1 cellular context compared by ENCODE assay signal in genomic region chr6:43274916-43275597, GRCh38.
TF ChIP-seq lines count a peak whose summit lies in the region.

No MANE protein-coding gene starts in this region.

TF ChIP-seq in HepG2, 621 proteins besides CTCF, POLR2A, EP300 and RAD21 (continued from another document and continues in another):
- TF ChIP-seq HDAC2 (CRISPR knock-in tag; IDR thresholded peaks at IDR 0.05) (peak; percentile 25; the same call in 1 of the 2 replicates), KAT2B (IDR thresholded peaks at IDR 0.05; ENCODE audit: borderline replicate concordance, low read depth, low read length) (no peak), SMAD3 (CRISPR knock-in tag; IDR thresholded peaks at IDR 0.05) (0 out of 2 replicates have a peak, but pooled peaks have one; percentile 48), PHB2 (IDR thresholded peaks at IDR 0.05; ENCODE audit: partially characterized antibody) (no peak), KLF9 (CRISPR knock-in tag; IDR thresholded peaks at IDR 0.05; ENCODE audit: low read depth) (no peak; the same call in 1 of the 2 replicates), MTA3 (CRISPR knock-in tag; IDR thresholded peaks at IDR 0.05) (no peak), NFE2 (CRISPR knock-in tag; IDR thresholded peaks at IDR 0.05) (no peak), KDM5B (CRISPR knock-in tag; IDR thresholded peaks at IDR 0.05; ENCODE audit: borderline replicate concordance) (peak; percentile 89), ZSCAN30 (CRISPR knock-in tag; IDR thresholded peaks at IDR 0.05) (no peak), GTF2F1 (IDR thresholded peaks at IDR 0.05; ENCODE audit: low read length) (no peak), NCOA5 (CRISPR knock-in tag; IDR thresholded peaks at IDR 0.05) (no peak), NFKBIZ (CRISPR knock-in tag; IDR thresholded peaks at IDR 0.05) (0 out of 2 replicates have a peak, but pooled peaks have one; percentile 18), ZNF451 (CRISPR knock-in tag; IDR thresholded peaks at IDR 0.05) (peak; percentile 86; the same call in 1 of the 2 replicates), ZNF205 (CRISPR knock-in tag; IDR thresholded peaks at IDR 0.05) (peak; percentile 58; the same call in 1 of the 2 replicates), PHF8 (CRISPR knock-in tag; IDR thresholded peaks at IDR 0.05) (peak; percentile 74), ZNF354B (CRISPR knock-in tag; IDR thresholded peaks at IDR 0.05) (no peak), KLF13 (CRISPR knock-in tag; IDR thresholded peaks at IDR 0.05) (no peak), RORA (CRISPR knock-in tag; IDR thresholded peaks at IDR 0.05) (no peak), ZNF704 (CRISPR knock-in tag; IDR thresholded peaks at IDR 0.05; ENCODE audit: borderline replicate concordance) (peak; percentile 61; the same call in 1 of the 2 replicates), JARID2 (CRISPR knock-in tag; IDR thresholded peaks at IDR 0.05; ENCODE audit: insufficient replicate concordance) (no peak), SAFB2 (CRISPR knock-in tag; IDR thresholded peaks at IDR 0.05; ENCODE audit: borderline replicate concordance, low read depth) (no peak; the same call in 1 of the 2 replicates), HMGA1 (CRISPR knock-in tag; conservative IDR thresholded peaks at IDR 0.05) (no peak), MEIS2 (CRISPR knock-in tag; IDR thresholded peaks at IDR 0.05) (peak; percentile 84), SNAI1 (CRISPR knock-in tag; IDR thresholded peaks at IDR 0.05; ENCODE audit: borderline replicate concordance) (no peak), ZBTB3 (CRISPR knock-in tag; IDR thresholded peaks at IDR 0.05; ENCODE audit: borderline replicate concordance, low read depth) (peak; percentile 41; the same call in 1 of the 2 replicates), MATR3 (CRISPR knock-in tag; IDR thresholded peaks at IDR 0.05) (no peak), SIX4 (CRISPR knock-in tag; IDR thresholded peaks at IDR 0.05) (no peak), ZNF607 (CRISPR knock-in tag; IDR thresholded peaks at IDR 0.05; ENCODE audit: borderline replicate concordance) (peak; percentile 80; the same call in 1 of the 2 replicates), NFYB (CRISPR knock-in tag; IDR thresholded peaks at IDR 0.05) (no peak), ZBED4 (CRISPR knock-in tag; IDR thresholded peaks at IDR 0.05; ENCODE audit: borderline replicate concordance) (peak; percentile 16; the same call in 1 of the 2 replicates), PHF20 (CRISPR knock-in tag; IDR thresholded peaks at IDR 0.05) (peak; percentile 45), GFI1 (CRISPR knock-in tag; IDR thresholded peaks at IDR 0.05; ENCODE audit: borderline replicate concordance) (no peak), ZNF773 (CRISPR knock-in tag; IDR thresholded peaks at IDR 0.05; ENCODE audit: borderline replicate concordance) (peak; percentile 88; the same call in 1 of the 2 replicates), ZNF460 (CRISPR knock-in tag; IDR thresholded peaks at IDR 0.05; ENCODE audit: borderline replicate concordance) (no peak), CBX1 (IDR thresholded peaks at IDR 0.05; ENCODE audit: low read depth) (no peak), ZNF20 (CRISPR knock-in tag; IDR thresholded peaks at IDR 0.05) (no peak), ZNF468 (CRISPR knock-in tag; IDR thresholded peaks at IDR 0.05) (peak; percentile 34; the same call in 1 of the 2 replicates), ZNF180 (CRISPR knock-in tag; IDR thresholded peaks at IDR 0.05; ENCODE audit: borderline replicate concordance, low read depth) (no peak), HES4 (CRISPR knock-in tag; IDR thresholded peaks at IDR 0.05; ENCODE audit: borderline replicate concordance) (peak; percentile 83; the same call in 1 of the 2 replicates), TCF12 (IDR thresholded peaks at IDR 0.05) (no peak), TCF12 (CRISPR knock-in tag; IDR thresholded peaks at IDR 0.05) (peak; percentile 96)
- TF ChIP-seq, protein P1, sequence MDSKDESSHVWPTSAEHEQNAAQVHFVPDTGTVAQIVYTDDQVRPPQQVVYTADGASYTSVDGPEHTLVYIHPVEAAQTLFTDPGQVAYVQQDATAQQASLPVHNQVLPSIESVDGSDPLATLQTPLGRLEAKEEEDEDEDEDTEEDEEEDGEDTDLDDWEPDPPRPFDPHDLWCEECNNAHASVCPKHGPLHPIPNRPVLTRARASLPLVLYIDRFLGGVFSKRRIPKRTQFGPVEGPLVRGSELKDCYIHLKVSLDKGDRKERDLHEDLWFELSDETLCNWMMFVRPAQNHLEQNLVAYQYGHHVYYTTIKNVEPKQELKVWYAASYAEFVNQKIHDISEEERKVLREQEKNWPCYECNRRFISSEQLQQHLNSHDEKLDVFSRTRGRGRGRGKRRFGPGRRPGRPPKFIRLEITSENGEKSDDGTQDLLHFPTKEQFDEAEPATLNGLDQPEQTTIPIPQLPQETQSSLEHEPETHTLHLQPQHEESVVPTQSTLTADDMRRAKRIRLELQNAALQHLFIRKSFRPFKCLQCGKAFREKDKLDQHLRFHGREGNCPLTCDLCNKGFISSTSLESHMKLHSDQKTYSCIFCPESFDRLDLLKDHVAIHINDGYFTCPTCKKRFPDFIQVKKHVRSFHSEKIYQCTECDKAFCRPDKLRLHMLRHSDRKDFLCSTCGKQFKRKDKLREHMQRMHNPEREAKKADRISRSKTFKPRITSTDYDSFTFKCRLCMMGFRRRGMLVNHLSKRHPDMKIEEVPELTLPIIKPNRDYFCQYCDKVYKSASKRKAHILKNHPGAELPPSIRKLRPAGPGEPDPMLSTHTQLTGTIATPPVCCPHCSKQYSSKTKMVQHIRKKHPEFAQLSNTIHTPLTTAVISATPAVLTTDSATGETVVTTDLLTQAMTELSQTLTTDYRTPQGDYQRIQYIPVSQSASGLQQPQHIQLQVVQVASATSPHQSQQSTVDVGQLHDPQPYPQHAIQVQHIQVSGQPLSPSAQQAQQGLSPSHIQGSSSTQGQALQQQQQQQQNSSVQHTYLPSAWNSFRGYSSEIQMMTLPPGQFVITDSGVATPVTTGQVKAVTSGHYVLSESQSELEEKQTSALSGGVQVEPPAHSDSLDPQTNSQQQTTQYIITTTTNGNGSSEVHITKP (CRISPR knock-in tag; IDR thresholded peaks at IDR 0.05; ENCODE audit: low read depth) = no peak; the same call in 1 of the 2 replicates
- TF ChIP-seq, protein P2, sequence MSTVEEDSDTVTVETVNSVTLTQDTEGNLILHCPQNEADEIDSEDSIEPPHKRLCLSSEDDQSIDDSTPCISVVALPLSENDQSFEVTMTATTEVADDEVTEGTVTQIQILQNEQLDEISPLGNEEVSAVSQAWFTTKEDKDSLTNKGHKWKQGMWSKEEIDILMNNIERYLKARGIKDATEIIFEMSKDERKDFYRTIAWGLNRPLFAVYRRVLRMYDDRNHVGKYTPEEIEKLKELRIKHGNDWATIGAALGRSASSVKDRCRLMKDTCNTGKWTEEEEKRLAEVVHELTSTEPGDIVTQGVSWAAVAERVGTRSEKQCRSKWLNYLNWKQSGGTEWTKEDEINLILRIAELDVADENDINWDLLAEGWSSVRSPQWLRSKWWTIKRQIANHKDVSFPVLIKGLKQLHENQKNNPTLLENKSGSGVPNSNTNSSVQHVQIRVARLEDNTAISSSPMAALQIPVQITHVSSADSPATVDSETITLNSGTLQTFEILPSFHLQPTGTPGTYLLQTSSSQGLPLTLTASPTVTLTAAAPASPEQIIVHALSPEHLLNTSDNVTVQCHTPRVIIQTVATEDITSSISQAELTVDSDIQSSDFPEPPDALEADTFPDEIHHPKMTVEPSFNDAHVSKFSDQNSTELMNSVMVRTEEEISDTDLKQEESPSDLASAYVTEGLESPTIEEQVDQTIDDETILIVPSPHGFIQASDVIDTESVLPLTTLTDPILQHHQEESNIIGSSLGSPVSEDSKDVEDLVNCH (CRISPR knock-in tag; IDR thresholded peaks at IDR 0.05) = 0 out of 2 replicates have a peak, but pooled peaks have one; percentile 69
- TF ChIP-seq, protein P3, sequence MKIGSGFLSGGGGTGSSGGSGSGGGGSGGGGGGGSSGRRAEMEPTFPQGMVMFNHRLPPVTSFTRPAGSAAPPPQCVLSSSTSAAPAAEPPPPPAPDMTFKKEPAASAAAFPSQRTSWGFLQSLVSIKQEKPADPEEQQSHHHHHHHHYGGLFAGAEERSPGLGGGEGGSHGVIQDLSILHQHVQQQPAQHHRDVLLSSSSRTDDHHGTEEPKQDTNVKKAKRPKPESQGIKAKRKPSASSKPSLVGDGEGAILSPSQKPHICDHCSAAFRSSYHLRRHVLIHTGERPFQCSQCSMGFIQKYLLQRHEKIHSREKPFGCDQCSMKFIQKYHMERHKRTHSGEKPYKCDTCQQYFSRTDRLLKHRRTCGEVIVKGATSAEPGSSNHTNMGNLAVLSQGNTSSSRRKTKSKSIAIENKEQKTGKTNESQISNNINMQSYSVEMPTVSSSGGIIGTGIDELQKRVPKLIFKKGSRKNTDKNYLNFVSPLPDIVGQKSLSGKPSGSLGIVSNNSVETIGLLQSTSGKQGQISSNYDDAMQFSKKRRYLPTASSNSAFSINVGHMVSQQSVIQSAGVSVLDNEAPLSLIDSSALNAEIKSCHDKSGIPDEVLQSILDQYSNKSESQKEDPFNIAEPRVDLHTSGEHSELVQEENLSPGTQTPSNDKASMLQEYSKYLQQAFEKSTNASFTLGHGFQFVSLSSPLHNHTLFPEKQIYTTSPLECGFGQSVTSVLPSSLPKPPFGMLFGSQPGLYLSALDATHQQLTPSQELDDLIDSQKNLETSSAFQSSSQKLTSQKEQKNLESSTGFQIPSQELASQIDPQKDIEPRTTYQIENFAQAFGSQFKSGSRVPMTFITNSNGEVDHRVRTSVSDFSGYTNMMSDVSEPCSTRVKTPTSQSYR (CRISPR knock-in tag; IDR thresholded peaks at IDR 0.05; ENCODE audit: borderline replicate concordance) = peak; percentile 88
- TF ChIP-seq, protein P4, sequence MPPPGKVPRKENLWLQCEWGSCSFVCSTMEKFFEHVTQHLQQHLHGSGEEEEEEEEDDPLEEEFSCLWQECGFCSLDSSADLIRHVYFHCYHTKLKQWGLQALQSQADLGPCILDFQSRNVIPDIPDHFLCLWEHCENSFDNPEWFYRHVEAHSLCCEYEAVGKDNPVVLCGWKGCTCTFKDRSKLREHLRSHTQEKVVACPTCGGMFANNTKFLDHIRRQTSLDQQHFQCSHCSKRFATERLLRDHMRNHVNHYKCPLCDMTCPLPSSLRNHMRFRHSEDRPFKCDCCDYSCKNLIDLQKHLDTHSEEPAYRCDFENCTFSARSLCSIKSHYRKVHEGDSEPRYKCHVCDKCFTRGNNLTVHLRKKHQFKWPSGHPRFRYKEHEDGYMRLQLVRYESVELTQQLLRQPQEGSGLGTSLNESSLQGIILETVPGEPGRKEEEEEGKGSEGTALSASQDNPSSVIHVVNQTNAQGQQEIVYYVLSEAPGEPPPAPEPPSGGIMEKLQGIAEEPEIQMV (CRISPR knock-in tag; IDR thresholded peaks at IDR 0.05; ENCODE audit: low read depth) = peak; percentile 82
- TF ChIP-seq, protein P5, sequence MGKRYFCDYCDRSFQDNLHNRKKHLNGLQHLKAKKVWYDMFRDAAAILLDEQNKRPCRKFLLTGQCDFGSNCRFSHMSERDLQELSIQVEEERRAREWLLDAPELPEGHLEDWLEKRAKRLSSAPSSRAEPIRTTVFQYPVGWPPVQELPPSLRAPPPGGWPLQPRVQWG (CRISPR knock-in tag; IDR thresholded peaks at IDR 0.05; ENCODE audit: borderline replicate concordance, low read depth) = no peak
- TF ChIP-seq, protein P6, sequence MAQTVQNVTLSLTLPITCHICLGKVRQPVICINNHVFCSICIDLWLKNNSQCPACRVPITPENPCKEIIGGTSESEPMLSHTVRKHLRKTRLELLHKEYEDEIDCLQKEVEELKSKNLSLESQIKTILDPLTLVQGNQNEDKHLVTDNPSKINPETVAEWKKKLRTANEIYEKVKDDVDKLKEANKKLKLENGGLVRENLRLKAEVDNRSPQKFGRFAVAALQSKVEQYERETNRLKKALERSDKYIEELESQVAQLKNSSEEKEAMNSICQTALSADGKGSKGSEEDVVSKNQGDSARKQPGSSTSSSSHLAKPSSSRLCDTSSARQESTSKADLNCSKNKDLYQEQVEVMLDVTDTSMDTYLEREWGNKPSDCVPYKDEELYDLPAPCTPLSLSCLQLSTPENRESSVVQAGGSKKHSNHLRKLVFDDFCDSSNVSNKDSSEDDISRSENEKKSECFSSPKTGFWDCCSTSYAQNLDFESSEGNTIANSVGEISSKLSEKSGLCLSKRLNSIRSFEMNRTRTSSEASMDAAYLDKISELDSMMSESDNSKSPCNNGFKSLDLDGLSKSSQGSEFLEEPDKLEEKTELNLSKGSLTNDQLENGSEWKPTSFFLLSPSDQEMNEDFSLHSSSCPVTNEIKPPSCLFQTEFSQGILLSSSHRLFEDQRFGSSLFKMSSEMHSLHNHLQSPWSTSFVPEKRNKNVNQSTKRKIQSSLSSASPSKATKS (CRISPR knock-in tag; IDR thresholded peaks at IDR 0.05) = no peak
